Comparison of ENCODE assay signal across 15 cellular contexts in genomic region chr2:113734187-113734586, GRCh38. TPM values are rescaled to one million over a fixed set of nuclear protein-coding genes. Genes with fewer than 3 reads are reported as not detected.
A peak's percentile ranks its signal among the peaks of the same experiment; 100 is the strongest.
DNase-seq lines count a peak whose midpoint lies in the region; ATAC-seq and TF ChIP-seq lines count a peak whose summit lies in the region.
"Had no signal": no experiment of that assay in that cellular context is flagged by ENCODE, and none has a peak within 500 bp of the region (broad histone marks: within the 10 kb centered on the region; RNA-seq: fewer than 3 reads in every experiment).

No MANE protein-coding gene starts in this region.

- WGBS in esophagus squamous epithelium, 2 donors = 40 to 58% methylated on average over 1 of the region's 1 CpG

- no peaks in the 10 kb centered on the region for H3K9me3 ChIP-seq in esophagus squamous epithelium
- H3K9me3 ChIP-seq: BE2C, gastroesophageal sphincter, psoas muscle had no signal

- TF ChIP-seq CTCF in GM13977 (IDR thresholded peaks at IDR 0.05; ENCODE audit: extremely low read depth, insufficient read depth, missing control alignments) (no peak), esophagus squamous epithelium (IDR thresholded peaks at IDR 0.05) (no peak)

- ATAC-seq in GM19043 (IDR thresholded peaks at IDR 0.05; ENCODE audit: low read depth, unreplicated experiment) (peak; percentile 87), HG02610 (IDR thresholded peaks at IDR 0.05; ENCODE audit: unreplicated experiment) (peak; percentile 99), HG03460 (IDR thresholded peaks at IDR 0.05; ENCODE audit: unreplicated experiment) (peak; percentile 85), HG03025 (IDR thresholded peaks at IDR 0.05; ENCODE audit: low FRiP score, unreplicated experiment) (no peak), GM21367 (IDR thresholded peaks at IDR 0.05; ENCODE audit: unreplicated experiment) (no peak)
- ATAC-seq: effector memory CD8-positive, alpha-beta T cell; gastroesophageal sphincter had no signal

- H3K4me1 ChIP-seq in esophagus squamous epithelium = no peaks in the 10 kb centered on the region
- H3K4me1 ChIP-seq: BE2C, gastroesophageal sphincter had no signal

- no peak overlapping the region for H3K4me3 ChIP-seq in esophagus squamous epithelium
- H3K4me3 ChIP-seq: gastroesophageal sphincter, psoas muscle had no signal

- intact Hi-C loops in esophagus squamous epithelium (cut with DNase I) = no loop called here

- DNase-seq in GM13977 (ENCODE audit: low spot score) = peak; percentile 24
- no peak for DNase-seq in Kasumi-1 (lab: John Stamatoyannopoulos, UW)
- DNase-seq in esophagus squamous epithelium (lab: John Stamatoyannopoulos, UW) = no peak
- DNase-seq: BE2C; DMS79; effector memory CD8-positive, alpha-beta T cell; NCI-H187; psoas muscle; stimulated activated naive CD4-positive, alpha-beta T cell had no signal

- no peaks in the 10 kb centered on the region for H3K27me3 ChIP-seq in esophagus squamous epithelium
- H3K27me3 ChIP-seq: BE2C, gastroesophageal sphincter had no signal

- in situ Hi-C loops in GM13977 (cut with MboI; ENCODE audit: low pct_unique_long_range_greater_than_20kb, low sequenced_read_pairs, unreplicated experiment) = no loop called here

- no peak for TF ChIP-seq POLR2A in esophagus squamous epithelium (IDR thresholded peaks at IDR 0.05)

- no peak overlapping the region for H3K27ac ChIP-seq in esophagus squamous epithelium
- H3K27ac ChIP-seq: gastroesophageal sphincter, psoas muscle had no signal

- H3K36me3 ChIP-seq in esophagus squamous epithelium = peaks cover 0 to 95% (median 0%) of the 10 kb centered on the region in 3 donors
- H3K36me3 ChIP-seq: BE2C had no signal

RNA-seq across cellular contexts. Expression of gene SLC35F5, which starts 22.3 kb away (rescaled TPM):
- 10 to 100 TPM; 43.9 to 75.3 (median 58.0) TPM for total RNA-seq in esophagus squamous epithelium

Comparison
In these comparisons a context has a peak if more than half of its experiments do, and no peak if none do; other contexts are left out.
1. ATAC-seq: peak in GM19043 (single experiment), HG02610 (single experiment) and HG03460 (single experiment); none in HG03025 (single experiment) and GM21367 (single experiment).